1 cellular context compared by ENCODE assay signal in genomic region chr15:93063796-93064690, GRCh38.
TF ChIP-seq lines count a peak whose summit lies in the region.

No MANE protein-coding gene starts in this region.

TF ChIP-seq in HEK293, 187 proteins besides CTCF, POLR2A, EP300 and RAD21 (continued from another document):
- TF ChIP-seq HIC1 (tag by site-specific recombination; IDR thresholded peaks at IDR 0.05) = peak; percentile 45
- TF ChIP-seq ZNF211 (tag by site-specific recombination; IDR thresholded peaks at IDR 0.05; ENCODE audit: low read depth) = no peak
- TF ChIP-seq BCL11B (tag by site-specific recombination; IDR thresholded peaks at IDR 0.05; ENCODE audit: low read depth) = no peak
- no peak for TF ChIP-seq ZNF391 (tag by site-specific recombination; IDR thresholded peaks at IDR 0.05; ENCODE audit: borderline replicate concordance, low read depth)
